Comparison of ENCODE assay signal across 2 cellular contexts in the genomic region with DNA sequence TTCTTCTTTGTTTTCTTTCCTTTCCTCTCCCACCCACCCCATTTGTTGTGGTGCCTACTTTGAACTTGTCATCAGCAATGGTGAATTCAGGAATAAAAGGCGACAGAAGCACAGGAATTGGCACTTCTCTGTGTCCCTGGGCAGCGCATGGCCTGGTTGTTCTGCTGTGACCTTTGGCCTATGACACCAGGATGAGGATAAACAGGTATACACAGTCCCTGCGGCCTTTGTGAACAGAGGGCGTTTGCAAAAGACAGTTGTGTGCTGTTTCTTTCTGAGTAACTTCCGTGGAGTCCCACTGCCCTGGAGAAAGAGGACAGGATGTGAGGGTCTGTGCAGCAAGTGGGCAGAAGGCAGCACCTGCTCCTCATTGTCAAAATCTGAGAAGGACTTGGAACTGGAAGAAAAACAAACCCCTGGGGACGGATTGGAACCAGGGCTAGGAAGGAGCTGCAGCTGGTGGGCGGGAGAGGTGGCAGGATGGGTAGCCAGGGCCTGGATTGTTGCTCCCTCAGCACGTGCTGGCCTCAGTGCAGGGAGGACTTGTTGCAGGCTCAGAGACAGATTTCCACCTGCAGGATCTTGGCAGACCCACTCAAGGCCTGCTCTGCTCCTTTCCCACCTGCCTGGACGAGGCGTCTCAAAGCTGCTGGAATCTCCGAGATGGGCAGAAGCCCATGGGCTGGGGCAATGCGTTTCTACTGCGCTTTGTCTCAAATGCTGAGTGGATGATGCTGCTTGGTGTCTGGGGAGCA.
TF ChIP-seq lines count a peak whose summit lies in the region.

No MANE protein-coding gene starts in this region.

TF ChIP-seq in GM23338, 12 proteins besides CTCF, POLR2A, EP300 and RAD21:
- TF ChIP-seq, protein P1, sequence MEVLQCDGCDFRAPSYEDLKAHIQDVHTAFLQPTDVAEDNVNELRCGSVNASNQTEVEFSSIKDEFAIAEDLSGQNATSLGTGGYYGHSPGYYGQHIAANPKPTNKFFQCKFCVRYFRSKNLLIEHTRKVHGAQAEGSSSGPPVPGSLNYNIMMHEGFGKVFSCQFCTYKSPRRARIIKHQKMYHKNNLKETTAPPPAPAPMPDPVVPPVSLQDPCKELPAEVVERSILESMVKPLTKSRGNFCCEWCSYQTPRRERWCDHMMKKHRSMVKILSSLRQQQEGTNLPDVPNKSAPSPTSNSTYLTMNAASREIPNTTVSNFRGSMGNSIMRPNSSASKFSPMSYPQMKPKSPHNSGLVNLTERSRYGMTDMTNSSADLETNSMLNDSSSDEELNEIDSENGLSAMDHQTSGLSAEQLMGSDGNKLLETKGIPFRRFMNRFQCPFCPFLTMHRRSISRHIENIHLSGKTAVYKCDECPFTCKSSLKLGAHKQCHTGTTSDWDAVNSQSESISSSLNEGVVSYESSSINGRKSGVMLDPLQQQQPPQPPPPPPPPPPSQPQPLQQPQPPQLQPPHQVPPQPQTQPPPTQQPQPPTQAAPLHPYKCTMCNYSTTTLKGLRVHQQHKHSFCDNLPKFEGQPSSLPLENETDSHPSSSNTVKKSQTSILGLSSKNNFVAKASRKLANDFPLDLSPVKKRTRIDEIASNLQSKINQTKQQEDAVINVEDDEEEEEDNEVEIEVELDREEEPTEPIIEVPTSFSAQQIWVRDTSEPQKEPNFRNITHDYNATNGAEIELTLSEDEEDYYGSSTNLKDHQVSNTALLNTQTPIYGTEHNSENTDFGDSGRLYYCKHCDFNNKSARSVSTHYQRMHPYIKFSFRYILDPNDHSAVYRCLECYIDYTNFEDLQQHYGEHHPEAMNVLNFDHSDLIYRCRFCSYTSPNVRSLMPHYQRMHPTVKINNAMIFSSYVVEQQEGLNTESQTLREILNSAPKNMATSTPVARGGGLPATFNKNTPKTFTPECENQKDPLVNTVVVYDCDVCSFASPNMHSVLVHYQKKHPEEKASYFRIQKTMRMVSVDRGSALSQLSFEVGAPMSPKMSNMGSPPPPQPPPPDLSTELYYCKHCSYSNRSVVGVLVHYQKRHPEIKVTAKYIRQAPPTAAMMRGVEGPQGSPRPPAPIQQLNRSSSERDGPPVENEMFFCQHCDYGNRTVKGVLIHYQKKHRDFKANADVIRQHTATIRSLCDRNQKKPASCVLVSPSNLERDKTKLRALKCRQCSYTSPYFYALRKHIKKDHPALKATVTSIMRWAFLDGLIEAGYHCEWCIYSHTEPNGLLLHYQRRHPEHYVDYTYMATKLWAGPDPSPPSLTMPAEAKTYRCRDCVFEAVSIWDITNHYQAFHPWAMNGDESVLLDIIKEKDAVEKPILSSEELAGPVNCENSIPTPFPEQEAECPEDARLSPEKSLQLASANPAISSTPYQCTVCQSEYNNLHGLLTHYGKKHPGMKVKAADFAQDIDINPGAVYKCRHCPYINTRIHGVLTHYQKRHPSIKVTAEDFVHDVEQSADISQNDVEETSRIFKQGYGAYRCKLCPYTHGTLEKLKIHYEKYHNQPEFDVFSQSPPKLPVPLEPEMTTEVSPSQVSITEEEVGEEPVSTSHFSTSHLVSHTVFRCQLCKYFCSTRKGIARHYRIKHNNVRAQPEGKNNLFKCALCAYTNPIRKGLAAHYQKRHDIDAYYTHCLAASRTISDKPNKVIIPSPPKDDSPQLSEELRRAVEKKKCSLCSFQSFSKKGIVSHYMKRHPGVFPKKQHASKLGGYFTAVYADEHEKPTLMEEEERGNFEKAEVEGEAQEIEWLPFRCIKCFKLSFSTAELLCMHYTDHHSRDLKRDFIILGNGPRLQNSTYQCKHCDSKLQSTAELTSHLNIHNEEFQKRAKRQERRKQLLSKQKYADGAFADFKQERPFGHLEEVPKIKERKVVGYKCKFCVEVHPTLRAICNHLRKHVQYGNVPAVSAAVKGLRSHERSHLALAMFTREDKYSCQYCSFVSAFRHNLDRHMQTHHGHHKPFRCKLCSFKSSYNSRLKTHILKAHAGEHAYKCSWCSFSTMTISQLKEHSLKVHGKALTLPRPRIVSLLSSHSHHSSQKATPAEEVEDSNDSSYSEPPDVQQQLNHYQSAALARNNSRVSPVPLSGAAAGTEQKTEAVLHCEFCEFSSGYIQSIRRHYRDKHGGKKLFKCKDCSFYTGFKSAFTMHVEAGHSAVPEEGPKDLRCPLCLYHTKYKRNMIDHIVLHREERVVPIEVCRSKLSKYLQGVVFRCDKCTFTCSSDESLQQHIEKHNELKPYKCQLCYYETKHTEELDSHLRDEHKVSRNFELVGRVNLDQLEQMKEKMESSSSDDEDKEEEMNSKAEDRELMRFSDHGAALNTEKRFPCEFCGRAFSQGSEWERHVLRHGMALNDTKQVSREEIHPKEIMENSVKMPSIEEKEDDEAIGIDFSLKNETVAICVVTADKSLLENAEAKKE (CRISPR knock-in tag; IDR thresholded peaks at IDR 0.05), result no peak

TF ChIP-seq in HepG2, 621 proteins besides CTCF, POLR2A, EP300 and RAD21 (continued from another document and continues in another):
- TF ChIP-seq, protein P2, sequence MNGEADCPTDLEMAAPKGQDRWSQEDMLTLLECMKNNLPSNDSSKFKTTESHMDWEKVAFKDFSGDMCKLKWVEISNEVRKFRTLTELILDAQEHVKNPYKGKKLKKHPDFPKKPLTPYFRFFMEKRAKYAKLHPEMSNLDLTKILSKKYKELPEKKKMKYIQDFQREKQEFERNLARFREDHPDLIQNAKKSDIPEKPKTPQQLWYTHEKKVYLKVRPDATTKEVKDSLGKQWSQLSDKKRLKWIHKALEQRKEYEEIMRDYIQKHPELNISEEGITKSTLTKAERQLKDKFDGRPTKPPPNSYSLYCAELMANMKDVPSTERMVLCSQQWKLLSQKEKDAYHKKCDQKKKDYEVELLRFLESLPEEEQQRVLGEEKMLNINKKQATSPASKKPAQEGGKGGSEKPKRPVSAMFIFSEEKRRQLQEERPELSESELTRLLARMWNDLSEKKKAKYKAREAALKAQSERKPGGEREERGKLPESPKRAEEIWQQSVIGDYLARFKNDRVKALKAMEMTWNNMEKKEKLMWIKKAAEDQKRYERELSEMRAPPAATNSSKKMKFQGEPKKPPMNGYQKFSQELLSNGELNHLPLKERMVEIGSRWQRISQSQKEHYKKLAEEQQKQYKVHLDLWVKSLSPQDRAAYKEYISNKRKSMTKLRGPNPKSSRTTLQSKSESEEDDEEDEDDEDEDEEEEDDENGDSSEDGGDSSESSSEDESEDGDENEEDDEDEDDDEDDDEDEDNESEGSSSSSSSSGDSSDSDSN (CRISPR knock-in tag; IDR thresholded peaks at IDR 0.05), result no peak
- TF ChIP-seq ZNF891 (CRISPR knock-in tag; IDR thresholded peaks at IDR 0.05) (no peak), ZNF781 (CRISPR knock-in tag; IDR thresholded peaks at IDR 0.05; ENCODE audit: borderline replicate concordance, not compliant biosample characterization) (no peak), ZNF790 (CRISPR knock-in tag; IDR thresholded peaks at IDR 0.05; ENCODE audit: borderline replicate concordance) (no peak), PTBP1 (IDR thresholded peaks at IDR 0.05; ENCODE audit: low read depth, low read length, poor library complexity, severe bottlenecking) (no peak), NR2C2 (CRISPR knock-in tag; IDR thresholded peaks at IDR 0.05; ENCODE audit: borderline replicate concordance) (peak; percentile 94), GABPA (IDR thresholded peaks at IDR 0.05; ENCODE audit: low read depth, low read length) (no peak), GABPA (CRISPR knock-in tag; IDR thresholded peaks at IDR 0.05; ENCODE audit: low read depth) (peak; percentile 57), ZFP36L2 (CRISPR knock-in tag; IDR thresholded peaks at IDR 0.05) (no peak), ZNF230 (CRISPR knock-in tag; IDR thresholded peaks at IDR 0.05) (no peak), ZNF577 (CRISPR knock-in tag; IDR thresholded peaks at IDR 0.05; ENCODE audit: borderline replicate concordance, low read depth) (no peak), MZF1 (CRISPR knock-in tag; IDR thresholded peaks at IDR 0.05; ENCODE audit: borderline replicate concordance) (no peak), ZNF605 (CRISPR knock-in tag; IDR thresholded peaks at IDR 0.05) (peak; percentile 44; the same call in 1 of the 2 replicates), SALL1 (CRISPR knock-in tag; IDR thresholded peaks at IDR 0.05) (peak; percentile 43; the same call in 1 of the 2 replicates), ZNF720 (CRISPR knock-in tag; IDR thresholded peaks at IDR 0.05) (no peak)
- TF ChIP-seq, protein P3, sequence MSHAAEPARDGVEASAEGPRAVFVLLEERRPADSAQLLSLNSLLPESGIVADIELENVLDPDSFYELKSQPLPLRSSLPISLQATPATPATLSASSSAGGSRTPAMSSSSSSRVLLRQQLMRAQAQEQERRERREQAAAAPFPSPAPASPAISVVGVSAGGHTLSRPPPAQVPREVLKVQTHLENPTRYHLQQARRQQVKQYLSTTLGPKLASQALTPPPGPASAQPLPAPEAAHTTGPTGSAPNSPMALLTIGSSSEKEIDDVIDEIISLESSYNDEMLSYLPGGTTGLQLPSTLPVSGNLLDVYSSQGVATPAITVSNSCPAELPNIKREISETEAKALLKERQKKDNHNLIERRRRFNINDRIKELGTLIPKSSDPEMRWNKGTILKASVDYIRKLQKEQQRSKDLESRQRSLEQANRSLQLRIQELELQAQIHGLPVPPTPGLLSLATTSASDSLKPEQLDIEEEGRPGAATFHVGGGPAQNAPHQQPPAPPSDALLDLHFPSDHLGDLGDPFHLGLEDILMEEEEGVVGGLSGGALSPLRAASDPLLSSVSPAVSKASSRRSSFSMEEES (CRISPR knock-in tag; IDR thresholded peaks at IDR 0.05), result no peak
- TF ChIP-seq, protein P4, sequence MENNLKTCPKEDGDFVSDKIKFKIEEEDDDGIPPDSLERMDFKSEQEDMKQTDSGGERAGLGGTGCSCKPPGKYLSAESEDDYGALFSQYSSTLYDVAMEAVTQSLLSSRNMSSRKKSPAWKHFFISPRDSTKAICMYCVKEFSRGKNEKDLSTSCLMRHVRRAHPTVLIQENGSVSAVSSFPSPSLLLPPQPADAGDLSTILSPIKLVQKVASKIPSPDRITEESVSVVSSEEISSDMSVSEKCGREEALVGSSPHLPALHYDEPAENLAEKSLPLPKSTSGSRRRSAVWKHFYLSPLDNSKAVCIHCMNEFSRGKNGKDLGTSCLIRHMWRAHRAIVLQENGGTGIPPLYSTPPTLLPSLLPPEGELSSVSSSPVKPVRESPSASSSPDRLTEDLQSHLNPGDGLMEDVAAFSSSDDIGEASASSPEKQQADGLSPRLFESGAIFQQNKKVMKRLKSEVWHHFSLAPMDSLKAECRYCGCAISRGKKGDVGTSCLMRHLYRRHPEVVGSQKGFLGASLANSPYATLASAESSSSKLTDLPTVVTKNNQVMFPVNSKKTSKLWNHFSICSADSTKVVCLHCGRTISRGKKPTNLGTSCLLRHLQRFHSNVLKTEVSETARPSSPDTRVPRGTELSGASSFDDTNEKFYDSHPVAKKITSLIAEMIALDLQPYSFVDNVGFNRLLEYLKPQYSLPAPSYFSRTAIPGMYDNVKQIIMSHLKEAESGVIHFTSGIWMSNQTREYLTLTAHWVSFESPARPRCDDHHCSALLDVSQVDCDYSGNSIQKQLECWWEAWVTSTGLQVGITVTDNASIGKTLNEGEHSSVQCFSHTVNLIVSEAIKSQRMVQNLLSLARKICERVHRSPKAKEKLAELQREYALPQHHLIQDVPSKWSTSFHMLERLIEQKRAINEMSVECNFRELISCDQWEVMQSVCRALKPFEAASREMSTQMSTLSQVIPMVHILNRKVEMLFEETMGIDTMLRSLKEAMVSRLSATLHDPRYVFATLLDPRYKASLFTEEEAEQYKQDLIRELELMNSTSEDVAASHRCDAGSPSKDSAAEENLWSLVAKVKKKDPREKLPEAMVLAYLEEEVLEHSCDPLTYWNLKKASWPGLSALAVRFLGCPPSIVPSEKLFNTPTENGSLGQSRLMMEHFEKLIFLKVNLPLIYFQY (CRISPR knock-in tag; IDR thresholded peaks at IDR 0.05; ENCODE audit: borderline replicate concordance), result no peak
- TF ChIP-seq, protein P5, sequence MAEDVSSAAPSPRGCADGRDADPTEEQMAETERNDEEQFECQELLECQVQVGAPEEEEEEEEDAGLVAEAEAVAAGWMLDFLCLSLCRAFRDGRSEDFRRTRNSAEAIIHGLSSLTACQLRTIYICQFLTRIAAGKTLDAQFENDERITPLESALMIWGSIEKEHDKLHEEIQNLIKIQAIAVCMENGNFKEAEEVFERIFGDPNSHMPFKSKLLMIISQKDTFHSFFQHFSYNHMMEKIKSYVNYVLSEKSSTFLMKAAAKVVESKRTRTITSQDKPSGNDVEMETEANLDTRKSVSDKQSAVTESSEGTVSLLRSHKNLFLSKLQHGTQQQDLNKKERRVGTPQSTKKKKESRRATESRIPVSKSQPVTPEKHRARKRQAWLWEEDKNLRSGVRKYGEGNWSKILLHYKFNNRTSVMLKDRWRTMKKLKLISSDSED (CRISPR knock-in tag; IDR thresholded peaks at IDR 0.05), result no peak
- TF ChIP-seq, protein P6, sequence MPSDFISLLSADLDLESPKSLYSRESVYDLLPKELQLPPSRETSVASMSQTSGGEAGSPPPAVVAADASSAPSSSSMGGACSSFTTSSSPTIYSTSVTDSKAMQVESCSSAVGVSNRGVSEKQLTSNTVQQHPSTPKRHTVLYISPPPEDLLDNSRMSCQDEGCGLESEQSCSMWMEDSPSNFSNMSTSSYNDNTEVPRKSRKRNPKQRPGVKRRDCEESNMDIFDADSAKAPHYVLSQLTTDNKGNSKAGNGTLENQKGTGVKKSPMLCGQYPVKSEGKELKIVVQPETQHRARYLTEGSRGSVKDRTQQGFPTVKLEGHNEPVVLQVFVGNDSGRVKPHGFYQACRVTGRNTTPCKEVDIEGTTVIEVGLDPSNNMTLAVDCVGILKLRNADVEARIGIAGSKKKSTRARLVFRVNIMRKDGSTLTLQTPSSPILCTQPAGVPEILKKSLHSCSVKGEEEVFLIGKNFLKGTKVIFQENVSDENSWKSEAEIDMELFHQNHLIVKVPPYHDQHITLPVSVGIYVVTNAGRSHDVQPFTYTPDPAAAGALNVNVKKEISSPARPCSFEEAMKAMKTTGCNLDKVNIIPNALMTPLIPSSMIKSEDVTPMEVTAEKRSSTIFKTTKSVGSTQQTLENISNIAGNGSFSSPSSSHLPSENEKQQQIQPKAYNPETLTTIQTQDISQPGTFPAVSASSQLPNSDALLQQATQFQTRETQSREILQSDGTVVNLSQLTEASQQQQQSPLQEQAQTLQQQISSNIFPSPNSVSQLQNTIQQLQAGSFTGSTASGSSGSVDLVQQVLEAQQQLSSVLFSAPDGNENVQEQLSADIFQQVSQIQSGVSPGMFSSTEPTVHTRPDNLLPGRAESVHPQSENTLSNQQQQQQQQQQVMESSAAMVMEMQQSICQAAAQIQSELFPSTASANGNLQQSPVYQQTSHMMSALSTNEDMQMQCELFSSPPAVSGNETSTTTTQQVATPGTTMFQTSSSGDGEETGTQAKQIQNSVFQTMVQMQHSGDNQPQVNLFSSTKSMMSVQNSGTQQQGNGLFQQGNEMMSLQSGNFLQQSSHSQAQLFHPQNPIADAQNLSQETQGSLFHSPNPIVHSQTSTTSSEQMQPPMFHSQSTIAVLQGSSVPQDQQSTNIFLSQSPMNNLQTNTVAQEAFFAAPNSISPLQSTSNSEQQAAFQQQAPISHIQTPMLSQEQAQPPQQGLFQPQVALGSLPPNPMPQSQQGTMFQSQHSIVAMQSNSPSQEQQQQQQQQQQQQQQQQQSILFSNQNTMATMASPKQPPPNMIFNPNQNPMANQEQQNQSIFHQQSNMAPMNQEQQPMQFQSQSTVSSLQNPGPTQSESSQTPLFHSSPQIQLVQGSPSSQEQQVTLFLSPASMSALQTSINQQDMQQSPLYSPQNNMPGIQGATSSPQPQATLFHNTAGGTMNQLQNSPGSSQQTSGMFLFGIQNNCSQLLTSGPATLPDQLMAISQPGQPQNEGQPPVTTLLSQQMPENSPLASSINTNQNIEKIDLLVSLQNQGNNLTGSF (CRISPR knock-in tag; IDR thresholded peaks at IDR 0.05), result no peak
- TF ChIP-seq, protein P7, sequence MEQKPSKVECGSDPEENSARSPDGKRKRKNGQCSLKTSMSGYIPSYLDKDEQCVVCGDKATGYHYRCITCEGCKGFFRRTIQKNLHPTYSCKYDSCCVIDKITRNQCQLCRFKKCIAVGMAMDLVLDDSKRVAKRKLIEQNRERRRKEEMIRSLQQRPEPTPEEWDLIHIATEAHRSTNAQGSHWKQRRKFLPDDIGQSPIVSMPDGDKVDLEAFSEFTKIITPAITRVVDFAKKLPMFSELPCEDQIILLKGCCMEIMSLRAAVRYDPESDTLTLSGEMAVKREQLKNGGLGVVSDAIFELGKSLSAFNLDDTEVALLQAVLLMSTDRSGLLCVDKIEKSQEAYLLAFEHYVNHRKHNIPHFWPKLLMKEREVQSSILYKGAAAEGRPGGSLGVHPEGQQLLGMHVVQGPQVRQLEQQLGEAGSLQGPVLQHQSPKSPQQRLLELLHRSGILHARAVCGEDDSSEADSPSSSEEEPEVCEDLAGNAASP (CRISPR knock-in tag; IDR thresholded peaks at IDR 0.05; ENCODE audit: borderline replicate concordance), result peak; percentile 79; the same call in 1 of the 2 replicates
